8 cellular contexts compared by ENCODE assay signal in genomic region chr11:78715639-78716311, GRCh38.
DNase-seq lines count a peak whose midpoint lies in the region; ATAC-seq lines count a peak whose summit lies in the region.

No MANE protein-coding gene starts in this region.

- intact Hi-C loops in Right ventricle myocardium superior (cut with DNase I) (no loop called here), cardiac septum (cut with DNase I) (no loop called here)

- no peaks in the 10 kb centered on the region for H3K9me3 Mint-ChIP-seq in activated naive CD4-positive, alpha-beta T cell treated with anti-CD3 and anti-CD28 coated beads, Interleukin-2, amount 50 U/mL, for 72 hours

- no peaks in the 10 kb centered on the region for H3K36me3 Mint-ChIP-seq in activated naive CD4-positive, alpha-beta T cell treated with anti-CD3 and anti-CD28 coated beads, Interleukin-2, amount 50 U/mL, for 72 hours

- DNase-seq in Right ventricle myocardium superior (peak; percentile 51), cardiac septum (ENCODE audit: low spot score) (no peak), HS-27A (ENCODE audit: low read depth) (peak; percentile 41), NCI-H526 treated with DMSO at 0.1 percent for 48 hours (lab: John Stamatoyannopoulos, UW) (peak; percentile 25), iPS DF 19.7 (ENCODE audit: low read depth, low spot score) (peak; percentile 56)
- peak in 1 of 2 donors; percentile 65 for DNase-seq in activated naive CD4-positive, alpha-beta T cell treated with anti-CD3 and anti-CD28 coated beads, Interleukin-2, amount 50 U/mL, for 72 hours (ENCODE audit: low spot score in 2 of 2)
- DNase-seq in stimulated activated CD4-positive, alpha-beta T cell treated with anti-CD3 and anti-CD28 coated beads, Interleukin-2, amount 100 ng/mL, for 24 hours: peak; percentile 43 to 71

- H3K27ac Mint-ChIP-seq in activated naive CD4-positive, alpha-beta T cell treated with anti-CD3 and anti-CD28 coated beads, Interleukin-2, amount 50 U/mL, for 72 hours: no peak overlapping the region

- ATAC-seq in Right ventricle myocardium superior (ENCODE audit: poor library complexity) (peak; percentile 53), HG03108 (IDR thresholded peaks at IDR 0.05; ENCODE audit: unreplicated experiment) (no peak)
- peak; percentile 47 to 86 for ATAC-seq in activated naive CD4-positive, alpha-beta T cell treated with anti-CD3 and anti-CD28 coated beads, Interleukin-2, amount 50 U/mL, for 72 hours
